8 cellular contexts compared by ENCODE assay signal in the genomic region with DNA sequence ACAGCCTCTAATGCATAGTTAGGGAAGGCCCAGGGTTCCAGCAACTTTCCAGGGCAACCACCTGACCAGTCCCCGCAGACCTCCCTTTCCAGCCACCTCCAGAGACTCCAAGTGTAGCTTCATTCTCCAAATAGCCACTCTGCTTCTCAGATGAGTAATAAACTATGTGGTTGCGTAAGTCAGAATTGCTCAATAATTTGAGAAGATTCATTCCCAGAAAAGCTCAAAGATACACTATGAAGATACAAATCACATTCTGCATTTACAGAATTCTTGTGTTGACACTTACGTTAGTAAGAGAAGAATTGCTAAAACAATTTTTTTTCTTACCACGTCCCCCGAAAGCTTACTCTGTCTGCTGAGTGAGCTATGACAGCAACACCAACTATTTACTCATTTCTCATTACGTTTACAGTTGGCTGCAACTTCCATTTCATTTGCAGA. TPM values are rescaled to one million over a fixed set of nuclear protein-coding genes. Genes with fewer than 3 reads are reported as not detected.
DNase-seq lines count a peak whose midpoint lies in the region; ATAC-seq, FAIRE-seq and TF ChIP-seq lines count a peak whose summit lies in the region.

No MANE protein-coding gene starts in this region.

- H3K4ac ChIP-seq in IMR-90 (ENCODE audit: low read depth, low read length) = no peak overlapping the region

- FAIRE-seq in HepG2 (lab: Jason Lieb, UNC) = peak; percentile 12

- peak overlapping the region; percentile 60; the same call in 1 of the 2 replicates for H2BK20ac ChIP-seq in IMR-90 (ENCODE audit: low read depth, low read length)

- H3K14ac ChIP-seq in IMR-90 (replicated peaks; ENCODE audit: low read depth, low read length) = no peak overlapping the region

- H3K18ac ChIP-seq in IMR-90 (ENCODE audit: low read depth, low read length) = no peak overlapping the region

- in situ Hi-C loops in IMR-90 (cut with MboI; ENCODE audit: low sequenced_read_pairs) = loop anchor here (10.0 kb wide), 1 partner anchor 55 kb away; no protein-coding TSS in a partner anchor
- in situ Hi-C loops in brain microvascular endothelial cell (cut with HindIII; ENCODE audit: low pct_ligation_motif_present, low sequenced_read_pairs) = no loop called here
- in situ Hi-C loops in HepG2 (cut with HindIII; ENCODE audit: extremely low pct_ligation_motif_present, low pct_unique_long_range_greater_than_20kb) = no loop called here

- H4K20me1 ChIP-seq in IMR-90 (ENCODE audit: insufficient read depth, low read length) = no peaks in the 10 kb centered on the region
- no peaks in the 10 kb centered on the region for H4K20me1 ChIP-seq in HepG2 (ENCODE audit: insufficient read depth, low read length)

- H3K9ac ChIP-seq in IMR-90 (ENCODE audit: low read depth, low read length) (no peak overlapping the region), HepG2 (ENCODE audit: insufficient read depth, low read depth, low read length) (no peak overlapping the region)

- dilution Hi-C loops in IMR-90 (cut with HindIII; ENCODE audit: low sequenced_read_pairs, unreplicated experiment) = no loop called here

- H3K27me3 ChIP-seq in ACC112 (ENCODE audit: insufficient read depth, low read length) = no peaks in the 10 kb centered on the region
- no peaks in the 10 kb centered on the region for H3K27me3 ChIP-seq in IMR-90 (ENCODE audit: control insufficient read depth, insufficient read depth, low read length)
- H3K27me3 ChIP-seq in brain microvascular endothelial cell (replicated peaks) = no peaks in the 10 kb centered on the region
- peaks cover 0 to 2% of the 10 kb centered on the region in 2 experiments; a peak in 1 of 5 replicates for H3K27me3 ChIP-seq in HepG2 (ENCODE audit: control insufficient read depth in 1 of 2, insufficient read depth in 2 of 2, low read length in 2 of 2)

- H2BK15ac ChIP-seq in IMR-90 (ENCODE audit: low read depth, low read length) = no peak overlapping the region

- no peak for TF ChIP-seq RAD21 in IMR-90 (IDR thresholded peaks at IDR 0.05; ENCODE audit: low read length)
- no peak for TF ChIP-seq RAD21 in HepG2 (CRISPR knock-in tag; IDR thresholded peaks at IDR 0.05)

- no peak overlapping the region for H3K56ac ChIP-seq in IMR-90 (ENCODE audit: extremely low read depth, insufficient read depth, low read length)

- TF ChIP-seq EP300 in HepG2 (IDR thresholded peaks at IDR 0.05; ENCODE audit: low read depth in 2 of 2, low read length in 2 of 2) (peak in 1 of 2 experiments; percentile 34; a peak in 1 of 4 replicates), HepG2 (CRISPR knock-in tag; IDR thresholded peaks at IDR 0.05; ENCODE audit: borderline replicate concordance) (no peak)

- H2BK120ac ChIP-seq in IMR-90 (ENCODE audit: low read depth, low read length) = peak overlapping the region; percentile 82; the same call in 1 of the 2 replicates

- no peak overlapping the region for H4K8ac ChIP-seq in IMR-90 (ENCODE audit: low read depth in 2 of 2, low read length in 2 of 2)

- peaks cover 10% of the 10 kb centered on the region for H3K9me1 ChIP-seq in IMR-90 (ENCODE audit: insufficient read depth, low read length)

- H3K27ac ChIP-seq in ACC112 (ENCODE audit: low read depth, low read length) (peak overlapping the region; percentile 90), IMR-90 (ENCODE audit: insufficient read depth, low read length) (peak overlapping the region; percentile 4; the same call in 1 of the 2 replicates), brain microvascular endothelial cell (peak overlapping the region; percentile 74), HepG2 (ENCODE audit: extremely low read length, insufficient read depth, low read length) (no peak overlapping the region)

- peak; percentile 99 for DNase-seq in IMR-90
- peak; percentile 85 for DNase-seq in brain microvascular endothelial cell
- peak; percentile 63 for DNase-seq in HepG2 (ENCODE audit: low spot score)
- DNase-seq in activated CD4-positive, alpha-beta T cell treated with anti-CD3 and anti-CD28 coated beads, Interleukin-2, amount 50 U/mL, for 1 hour = no peak
- DNase-seq in NCI-H1105 treated with DMSO at 0.1 percent for 48 hours (lab: John Stamatoyannopoulos, UW) = no peak

- no TSS peak for BruUV-seq in IMR-90 (replicated peaks; lab: Mats Ljungman, UMichigan)
- no TSS peak for BruUV-seq in HepG2 (replicated peaks; lab: Mats Ljungman, UMichigan)

- no peak overlapping the region for H4K5ac ChIP-seq in IMR-90 (ENCODE audit: low read depth, low read length)

- H4K91ac ChIP-seq in IMR-90 (ENCODE audit: insufficient read depth, low read depth, low read length) = no peak overlapping the region

- TF ChIP-seq POLR2A in IMR-90 (IDR thresholded peaks at IDR 0.05; ENCODE audit: low read depth, low read length) (no peak), HepG2 (IDR thresholded peaks at IDR 0.05; ENCODE audit: insufficient read depth in 1 of 2, low read depth in 2 of 2, low read length in 2 of 2) (no peak)

- H3K36me3 ChIP-seq in ACC112 (ENCODE audit: insufficient read depth, low read length) = no peaks in the 10 kb centered on the region
- no peaks in the 10 kb centered on the region for H3K36me3 ChIP-seq in IMR-90 (ENCODE audit: control insufficient read depth, insufficient read depth, low read length)
- H3K36me3 ChIP-seq in brain microvascular endothelial cell (replicated peaks) = no peaks in the 10 kb centered on the region
- H3K36me3 ChIP-seq in HepG2 (replicated peaks in 1 of 2; ENCODE audit: control insufficient read depth in 1 of 2, insufficient read depth in 2 of 2, low read length in 2 of 2) = no peaks in the 10 kb centered on the region

- POLR2A ChIA-PET in IMR-90 (lab: Charles Lee; ENCODE audit: unreplicated experiment) (interaction anchor here (0.6 to 1.2 kb wide), 3 partner anchors 30 to 107 kb away, joined by 3 to 4 read pairs (median 3); no protein-coding TSS in a partner anchor), HepG2 (lab: Yijun Ruan, JAX) (interaction anchor here (0.5 to 1.5 kb wide), 5 partner anchors 8 to 80 kb away, joined by 3 to 8 read pairs (median 5); a partner anchor contains a TSS)

- H3K4me2 ChIP-seq in IMR-90 (ENCODE audit: low read depth, low read length) (no peak overlapping the region; the same call in 1 of the 2 replicates), HepG2 (ENCODE audit: low read depth, low read length) (peak overlapping the region; percentile 66)

- H3K79me2 ChIP-seq in ACC112 (ENCODE audit: control insufficient read depth, insufficient read depth, low read length, unreplicated experiment) (no peaks in the 10 kb centered on the region), HepG2 (ENCODE audit: insufficient read depth, low read length) (no peaks in the 10 kb centered on the region)

- peaks cover 10% of the 10 kb centered on the region for H3K4me1 ChIP-seq in ACC112 (ENCODE audit: control insufficient read depth, insufficient read depth, low read length, unreplicated experiment)
- H3K4me1 ChIP-seq in IMR-90 (ENCODE audit: control insufficient read depth, insufficient read depth, low read length) = peaks cover 22% of the 10 kb centered on the region
- peaks cover 28% of the 10 kb centered on the region for H3K4me1 ChIP-seq in HepG2 (ENCODE audit: insufficient read depth, low read length)

- no peak overlapping the region for H3K4me3 ChIP-seq in ACC112 (ENCODE audit: low read depth, low read length)
- H3K4me3 ChIP-seq in IMR-90 (ENCODE audit: insufficient read depth, low read depth, low read length) = no peak overlapping the region
- no peak overlapping the region for H3K4me3 ChIP-seq in brain microvascular endothelial cell (ENCODE audit: low read depth, low read length)
- peak overlapping the region in 1 of 3 experiments; percentile 18; a peak in 1 of 6 replicates for H3K4me3 ChIP-seq in HepG2 (replicated peaks in 1 of 3; ENCODE audit: insufficient read depth in 1 of 3, low read depth in 2 of 3, low read length in 3 of 3)

- no peak overlapping the region for H2AK9ac ChIP-seq in IMR-90 (replicated peaks; ENCODE audit: low read depth, low read length, poor library complexity)

- H2AFZ ChIP-seq in ACC112 (ENCODE audit: low read length, unreplicated experiment) (no peak overlapping the region), IMR-90 (replicated peaks; ENCODE audit: low read length, poor library complexity) (no peak overlapping the region), HepG2 (ENCODE audit: low read length) (no peak overlapping the region)

- H2BK5ac ChIP-seq in IMR-90 (ENCODE audit: low read depth, low read length, poor library complexity, severe bottlenecking) = peak overlapping the region; percentile 95

- ATAC-seq in IMR-90 (ENCODE audit: low read depth) (peak; percentile 86), HepG2 (peak; percentile 63; the same call in 2 of the 3 replicates), HG03432 (IDR thresholded peaks at IDR 0.05; ENCODE audit: unreplicated experiment) (no peak), HG03521 (IDR thresholded peaks at IDR 0.05; ENCODE audit: unreplicated experiment) (no peak)

- H3K23ac ChIP-seq in IMR-90 (ENCODE audit: low read depth, low read length) = no peak overlapping the region

- TF ChIP-seq CTCF in IMR-90 (conservative IDR thresholded peaks at IDR 0.05; ENCODE audit: low read depth, low read length) (no peak), brain microvascular endothelial cell (IDR thresholded peaks at IDR 0.05; ENCODE audit: low read depth, low read length, missing control alignments) (no peak), HepG2 (CRISPR knock-in tag; IDR thresholded peaks at IDR 0.05) (no peak)

- no peak overlapping the region for H2AK5ac ChIP-seq in IMR-90 (ENCODE audit: low read depth, low read length)

- peaks cover 0 to 14% of the 10 kb centered on the region in 2 experiments; a peak in 1 of 4 replicates for H3K79me1 ChIP-seq in IMR-90 (ENCODE audit: low read depth in 1 of 2, low read length in 2 of 2)

- CTCF ChIA-PET in IMR-90 (lab: Yijun Ruan, JAX) (interaction anchor here (1.3 kb wide), 1 partner anchor 64 kb away, joined by 3 read pairs; no protein-coding TSS in a partner anchor), HepG2 (lab: Yijun Ruan, JAX; ENCODE audit: low intra/inter-chr PET ratio, low total read pairs) (no interaction called here)

- no CpG with 5 or more reads among the region's 6 CpGs for WGBS in IMR-90 (ENCODE audit: extremely low coverage in 2 of 2, insufficient read length in 1 of 2), 2 experiments
- 2% methylated on average over 6 of the region's 6 CpGs for WGBS in HepG2 (ENCODE audit: low lambda C conversion rate)

- intact Hi-C loops in IMR-90 (cut with micrococcal nuclease) = loop anchor here (10.0 kb wide), 1 partner anchor 405 kb away; no protein-coding TSS in a partner anchor
- intact Hi-C loops in HepG2 (cut with micrococcal nuclease; ENCODE audit: unreplicated experiment) = loop anchor here (1.0 kb wide), 1 partner anchor 31 kb away; no protein-coding TSS in a partner anchor

- H3K9me3 ChIP-seq in IMR-90 (ENCODE audit: control insufficient read depth, insufficient read depth, low read length) (no peaks in the 10 kb centered on the region), HepG2 (ENCODE audit: low read length) (no peaks in the 10 kb centered on the region)

RNA-seq across cellular contexts. Expression of a gene that starts 8.2 kb away (rescaled TPM):
- total RNA-seq in IMR-90 (2012; rRNA removed) = 12.7 and 16.4 TPM in 2 replicates
- polyA plus RNA-seq in IMR-90 (2012; rRNA removed) = 22.4 and 36.9 TPM in 2 replicates
- polyA plus RNA-seq in IMR-90 (2012; cell fraction: cytosol; rRNA removed) = 18.2 and 24.6 TPM in 2 replicates
- polyA plus RNA-seq in IMR-90 (2012; cell fraction: nucleus; rRNA removed; ENCODE audit: low replicate concordance) = 41.2 and 51.8 TPM in 2 replicates
- total RNA-seq in HepG2 (2016; rRNA removed; fragmentation: Illumina TruSeq; extraction: Trizol) = 7.1 and 7.3 TPM in 2 replicates
- total RNA-seq in HepG2 (2016; cell fraction: cytosol; rRNA removed; fragmentation: Illumina TruSeq; extraction: Trizol; ENCODE audit: low read depth) = 1.7 and 1.8 TPM in 2 replicates
- 7.0 and 7.2 TPM in 2 replicates for total RNA-seq in HepG2 (2016; cell fraction: insoluble cytoplasmic fraction; rRNA removed; fragmentation: Illumina TruSeq; extraction: Trizol)
- 4.2 and 4.3 TPM in 2 replicates for total RNA-seq in HepG2 (2016; cell fraction: membrane; rRNA removed; fragmentation: Illumina TruSeq; extraction: Trizol)
- total RNA-seq in HepG2 (2016; cell fraction: nucleus; rRNA removed; fragmentation: Illumina TruSeq; extraction: Trizol) = 6.9 and 7.7 TPM in 2 replicates
- 8.5 and 9.1 TPM in 2 replicates for polyA plus RNA-seq in HepG2 (2011; rRNA removed)
- polyA plus RNA-seq in HepG2 (2011; cell fraction: cytosol; rRNA removed) = 6.4 and 10.3 TPM in 2 replicates
- 11.4 and 12.5 TPM in 2 replicates for polyA plus RNA-seq in HepG2 (2011; cell fraction: nucleus; rRNA removed)
- 10.4 and 11.8 TPM in 2 replicates for polyA plus RNA-seq in HepG2 (2012)
- polyA plus RNA-seq in HepG2 (2016; cell fraction: cytosol; fragmentation: Illumina TruSeq; extraction: Trizol; ENCODE audit: low read depth) = 0.38 TPM in 2 replicates
- 10.2 and 11.9 TPM in 2 replicates for polyA plus RNA-seq in HepG2 (2016; cell fraction: insoluble cytoplasmic fraction; fragmentation: Illumina TruSeq; extraction: Trizol; ENCODE audit: low read depth)
- polyA plus RNA-seq in HepG2 (2016; cell fraction: membrane; fragmentation: Illumina TruSeq; extraction: Trizol; ENCODE audit: low read depth) = 2.2 and 2.4 TPM in 2 replicates
- polyA plus RNA-seq in HepG2 (2016; cell fraction: nucleus; fragmentation: Illumina TruSeq; extraction: Trizol; ENCODE audit: insufficient read depth, low read depth) = 13.3 and 13.4 TPM in 2 replicates
- 11.2 and 18.2 TPM in 2 replicates for polyA minus RNA-seq in HepG2 (2011; rRNA and poly(A)+ RNA removed; ENCODE audit: low replicate concordance)
- 11.8 and 11.9 TPM in 2 replicates for polyA minus RNA-seq in HepG2 (2011; cell fraction: cytosol; rRNA and poly(A)+ RNA removed)
- 10.8 and 11.6 TPM in 2 replicates for polyA minus RNA-seq in HepG2 (2011; cell fraction: nucleus; rRNA and poly(A)+ RNA removed)

Comparison
In these comparisons a context has a peak if more than half of its experiments do, and no peak if none do; other contexts are left out.
1. ATAC-seq: peak in IMR-90 (single experiment) and HepG2 (single experiment); none in HG03432 (single experiment) and HG03521 (single experiment).
2. DNase-seq: peak in IMR-90 (single experiment), brain microvascular endothelial cell (single experiment) and HepG2 (single experiment); none in activated CD4-positive, alpha-beta T cell treated with anti-CD3 and anti-CD28 coated beads, Interleukin-2, amount 50 U/mL, for 1 hour (single experiment) and NCI-H1105 treated with DMSO at 0.1 percent for 48 hours (single experiment).